In genomic region chr13:19959141-19959830, GRCh38 we compare ENCODE assay signal across 8 cellular contexts. TPM values are rescaled to one million over a fixed set of nuclear protein-coding genes. Genes with fewer than 3 reads are reported as not detected.
DNase-seq lines count a peak whose midpoint lies in the region; ATAC-seq, FAIRE-seq and TF ChIP-seq lines count a peak whose summit lies in the region.

No MANE protein-coding gene starts in this region.

- peak overlapping the region; percentile 91 to 99 (median 96) for H3K27ac Mint-ChIP-seq in CD8-positive, alpha-beta memory T cell

- peak overlapping the region; percentile 88 to 99 (median 97) for H3K4me3 Mint-ChIP-seq in CD8-positive, alpha-beta memory T cell

- peak overlapping the region; percentile 90 for H3K56ac ChIP-seq in mesendoderm (ENCODE audit: low read length)

- H2AK5ac ChIP-seq in mesendoderm (ENCODE audit: low read length), result no peak overlapping the region

- POLR2A ChIA-PET in CD8-positive, alpha-beta memory T cell (lab: Charles Lee), result interaction anchor here (0.7 to 1.1 kb wide), 2 partner anchors 95 to 97 kb away, joined by 3 to 7 read pairs; partner anchors contain the start of gene ZMYM5

- peaks cover 28 to 44% (median 36%) of the 10 kb centered on the region in 3 donors for H3K4me1 Mint-ChIP-seq in CD8-positive, alpha-beta memory T cell

- no peaks in the 10 kb centered on the region for H3K27me3 ChIP-seq in CD8-positive, alpha-beta memory T cell (ENCODE audit: insufficient read depth, low read length, poor library complexity, severe bottlenecking)
- no peaks in the 10 kb centered on the region for H3K27me3 ChIP-seq in effector memory CD4-positive, alpha-beta T cell (replicated peaks; ENCODE audit: control insufficient read depth, insufficient read depth, low read length, poor library complexity, severe bottlenecking)
- H3K27me3 ChIP-seq in mesendoderm (ENCODE audit: insufficient read depth, low read length, poor library complexity), result no peaks in the 10 kb centered on the region

- peak overlapping the region; percentile 51 for H2BK5ac ChIP-seq in mesendoderm (ENCODE audit: low read length)

- H3K4ac ChIP-seq in mesendoderm (ENCODE audit: low read depth, low read length), result peak overlapping the region; percentile 98

- peak overlapping the region; percentile 39 for H4K8ac ChIP-seq in mesendoderm (ENCODE audit: low read depth, low read length)

- no peaks in the 10 kb centered on the region for H3K79me1 ChIP-seq in mesendoderm (ENCODE audit: low read length)

- no peaks in the 10 kb centered on the region for H3K9me3 Mint-ChIP-seq in CD8-positive, alpha-beta memory T cell

- peak overlapping the region; percentile 94 for H3K4me3 ChIP-seq in CD8-positive, alpha-beta memory T cell (ENCODE audit: low read length)
- H3K4me3 ChIP-seq in effector memory CD4-positive, alpha-beta T cell (ENCODE audit: insufficient read depth, low read depth, low read length, poor library complexity, severe bottlenecking), result peak overlapping the region; percentile 78
- H3K4me3 ChIP-seq in mesendoderm (ENCODE audit: low read length), result peak overlapping the region; percentile 98

- H3K36me3 Mint-ChIP-seq in CD8-positive, alpha-beta memory T cell, result peaks cover 0 to 39% (median 3%) of the 10 kb centered on the region in 3 donors

- no peaks in the 10 kb centered on the region for H3K9me3 ChIP-seq in CD8-positive, alpha-beta memory T cell (ENCODE audit: low read length)
- no peaks in the 10 kb centered on the region for H3K9me3 ChIP-seq in effector memory CD4-positive, alpha-beta T cell (ENCODE audit: control insufficient read depth, low read length)

- CTCF ChIA-PET in CD8-positive, alpha-beta memory T cell (lab: Charles Lee), result interaction anchor here (0.7 to 1.1 kb wide), 10 partner anchors 10 to 176 kb away, joined by 3 to 6 read pairs (median 4); partner anchors contain the start of gene PSPC1

- peaks cover 0 to 1% of the 10 kb centered on the region in 2 donors for H3K27me3 Mint-ChIP-seq in CD8-positive, alpha-beta memory T cell

- no peak overlapping the region for H2BK15ac ChIP-seq in mesendoderm (replicated peaks; ENCODE audit: low read depth)

- peak overlapping the region; percentile 72 for H3K27ac ChIP-seq in CD8-positive, alpha-beta memory T cell (ENCODE audit: low read depth, low read length)
- peak overlapping the region; percentile 91 for H3K27ac ChIP-seq in effector memory CD4-positive, alpha-beta T cell (ENCODE audit: insufficient read depth, low read length, poor library complexity, severe bottlenecking)
- peak overlapping the region; percentile 99 for H3K27ac ChIP-seq in mesendoderm (ENCODE audit: low read depth, low read length)

- H4K5ac ChIP-seq in mesendoderm (ENCODE audit: low read length), result no peak overlapping the region

- FAIRE-seq in H54 (lab: Jason Lieb, UNC), result no peak

- peak overlapping the region; percentile 94 for H3K4me2 ChIP-seq in mesendoderm (ENCODE audit: low read length)

- H3K18ac ChIP-seq in mesendoderm (ENCODE audit: low read length), result peak overlapping the region; percentile 97

- H2BK120ac ChIP-seq in mesendoderm (ENCODE audit: low read depth, low read length), result peak overlapping the region; percentile 82

- TF ChIP-seq POLR2A in H54 (IDR thresholded peaks at IDR 0.05; ENCODE audit: low read depth, low read length), result no peak

- ATAC-seq in HG03175 (IDR thresholded peaks at IDR 0.05; ENCODE audit: unreplicated experiment), result no peak

- H3K36me3 ChIP-seq in CD8-positive, alpha-beta memory T cell (ENCODE audit: insufficient read depth, low read length), result peaks cover 7% of the 10 kb centered on the region
- no peaks in the 10 kb centered on the region for H3K36me3 ChIP-seq in effector memory CD4-positive, alpha-beta T cell (ENCODE audit: control insufficient read depth, insufficient read depth, low read length)
- H3K36me3 ChIP-seq in mesendoderm (ENCODE audit: control insufficient read depth, insufficient read depth, low read length), result no peaks in the 10 kb centered on the region

- peak overlapping the region; percentile 87 for H3K9ac ChIP-seq in mesendoderm (ENCODE audit: low read length)

- H3K79me2 ChIP-seq in mesendoderm (ENCODE audit: control insufficient read depth, insufficient read depth, low read length), result peaks cover 34% of the 10 kb centered on the region

- DNase-seq in CD8-positive, alpha-beta memory T cell, result peak; percentile 58 to 83 (median 70)
- peak; percentile 35 for DNase-seq in H54 (ENCODE audit: insufficient read length, low spot score)
- DNase-seq in NCI-H345 treated with DMSO at 0.1 percent for 48 hours (lab: John Stamatoyannopoulos, UW; ENCODE audit: unreplicated experiment), result peak; percentile 9
- DNase-seq in activated CD8-positive, alpha-beta memory T cell treated with anti-CD3 and anti-CD28 coated beads for 1 hour (ENCODE audit: extremely low read depth in 1 of 2, low read depth in 1 of 2), result peak; percentile 34 to 53
- DNase-seq in effector memory CD4-positive, alpha-beta T cell, result peak; percentile 51 to 67 (median 60)
- peak; percentile 77 for DNase-seq in mesendoderm
- DNase-seq in stimulated activated CD8-positive, alpha-beta memory T cell treated with anti-CD3 and anti-CD28 coated beads, Interleukin-15, amount 100 ng/mL, for 1 hour (ENCODE audit: low read depth), result peak; percentile 36

- peak overlapping the region; percentile 29 for H3K23ac ChIP-seq in mesendoderm (ENCODE audit: low read length)

- no CpG with 5 or more reads among the region's 61 CpGs for WGBS in mesendoderm (ENCODE audit: extremely low coverage, insufficient coverage, low lambda C conversion rate)

- peaks cover 34% of the 10 kb centered on the region for H3K4me1 ChIP-seq in CD8-positive, alpha-beta memory T cell (ENCODE audit: insufficient read depth, low read length)
- H3K4me1 ChIP-seq in effector memory CD4-positive, alpha-beta T cell (ENCODE audit: control insufficient read depth, insufficient read depth, low read length, poor library complexity, severe bottlenecking), result peaks cover 11% of the 10 kb centered on the region
- no peaks in the 10 kb centered on the region for H3K4me1 ChIP-seq in mesendoderm (ENCODE audit: control insufficient read depth, low read depth, low read length)

RNA-seq across cellular contexts. Expression of gene ZMYM2, which starts 0.8 kb away (rescaled TPM):
- total RNA-seq in CD8-positive, alpha-beta memory T cell, result 10 to 100 TPM; 41.4 to 42.1 TPM
- 13.2 TPM for polyA plus RNA-seq in CD8-positive, alpha-beta memory T cell
- polyA plus RNA-seq in mesendoderm (2013, experiment 1 of 2), result 82.0 TPM
- 83.9 TPM for polyA plus RNA-seq in mesendoderm (2013, experiment 2 of 2)

Comparison
In these comparisons a context has a peak if more than half of its experiments do, and no peak if none do; other contexts are left out.
1. DNase-seq: peak in every context shown above with its lines; median percentile 77 in mesendoderm; 70 in CD8-positive, alpha-beta memory T cell; 60 in effector memory CD4-positive, alpha-beta T cell; 44 in activated CD8-positive, alpha-beta memory T cell treated with anti-CD3 and anti-CD28 coated beads for 1 hour; 36 in stimulated activated CD8-positive, alpha-beta memory T cell treated with anti-CD3 and anti-CD28 coated beads, Interleukin-15, amount 100 ng/mL, for 1 hour; 35 in H54; 9 in NCI-H345 treated with DMSO at 0.1 percent for 48 hours.